Comparison of ENCODE assay signal across 8 cellular contexts in genomic region chr5:136714286-136714685, GRCh38.
"Had no signal": no experiment of that assay in that cellular context is flagged by ENCODE, and none has a peak within 500 bp of the region (broad histone marks: within the 10 kb centered on the region; RNA-seq: fewer than 3 reads in every experiment).

No MANE protein-coding gene starts in this region.

- FAIRE-seq: G401.6, GM12878, GM12891, GM12892, GM18507, GM19239 had no signal

- ATAC-seq: GM12878 had no signal

- DNase-seq: GDM1, GF-D8 had no signal

- H3K4me3 ChIP-seq: GM12878 had no signal
